8 cellular contexts compared by ENCODE assay signal in the genomic region with DNA sequence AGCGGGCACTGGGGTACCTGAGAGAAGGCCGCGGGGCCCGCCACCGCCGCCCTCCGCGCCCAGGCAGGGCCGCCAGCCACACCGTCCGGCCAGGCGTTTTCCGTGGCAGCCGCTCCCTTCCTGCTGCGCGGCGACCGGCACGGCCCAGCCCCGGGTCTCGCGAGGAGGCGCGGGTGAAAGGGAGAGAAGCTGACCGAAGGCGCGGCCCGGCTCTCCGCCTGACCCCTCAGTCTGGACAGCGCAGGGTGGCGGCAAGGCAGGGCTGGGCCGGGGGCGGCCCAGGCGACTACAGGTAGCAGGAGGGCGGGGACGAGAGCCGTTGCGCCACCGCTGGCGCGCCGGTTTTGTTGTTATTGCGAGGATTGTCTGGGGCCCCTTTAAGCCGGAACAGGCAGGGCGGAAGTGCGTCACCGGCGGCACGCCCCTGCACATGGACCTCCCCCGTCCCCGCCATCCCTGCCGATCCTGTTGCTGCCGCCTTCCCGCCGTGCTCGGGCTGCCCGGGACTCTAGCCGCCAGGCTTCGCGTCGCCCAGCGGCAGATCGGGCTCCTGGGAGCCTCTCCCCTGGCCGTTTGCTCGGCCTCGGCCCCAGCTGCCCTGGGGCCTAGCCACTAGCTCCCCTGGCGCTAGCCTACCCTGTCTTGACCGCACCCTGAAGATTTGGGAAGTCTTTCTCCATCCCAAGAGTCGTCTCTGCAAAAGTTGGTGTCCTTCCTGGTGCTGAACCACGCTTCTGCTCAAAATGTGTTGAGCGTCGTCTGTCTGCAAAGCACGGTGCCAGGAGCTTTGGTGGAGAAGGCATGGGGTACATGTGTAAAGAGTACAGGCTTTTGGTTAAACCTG. TPM values are rescaled to one million over a fixed set of nuclear protein-coding genes. Genes with fewer than 3 reads are reported as not detected.
A peak's percentile ranks its signal among the peaks of the same experiment; 100 is the strongest.
DNase-seq lines count a peak whose midpoint lies in the region; ATAC-seq and TF ChIP-seq lines count a peak whose summit lies in the region.

A gene with protein sequence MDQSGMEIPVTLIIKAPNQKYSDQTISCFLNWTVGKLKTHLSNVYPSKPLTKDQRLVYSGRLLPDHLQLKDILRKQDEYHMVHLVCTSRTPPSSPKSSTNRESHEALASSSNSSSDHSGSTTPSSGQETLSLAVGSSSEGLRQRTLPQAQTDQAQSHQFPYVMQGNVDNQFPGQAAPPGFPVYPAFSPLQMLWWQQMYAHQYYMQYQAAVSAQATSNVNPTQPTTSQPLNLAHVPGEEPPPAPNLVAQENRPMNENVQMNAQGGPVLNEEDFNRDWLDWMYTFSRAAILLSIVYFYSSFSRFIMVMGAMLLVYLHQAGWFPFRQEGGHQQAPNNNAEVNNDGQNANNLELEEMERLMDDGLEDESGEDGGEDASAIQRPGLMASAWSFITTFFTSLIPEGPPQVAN (minus strand): TSS at position 352 of the 844 bp plus-strand sequence. CDS start 805 bp downstream, outside the sequence.

- no peaks in the 10 kb centered on the region for H3K9me3 Mint-ChIP-seq in activated CD4-positive, alpha-beta T cell treated with anti-CD3 and anti-CD28 coated beads, Interleukin-2, amount 10 ng/mL, durations not matched to agents 7 days and 5 days

- CTCF ChIA-PET in activated CD4-positive, alpha-beta T cell treated with anti-CD3 and anti-CD28 coated beads, Interleukin-2, amount 10 ng/mL, durations not matched to agents 7 days and 5 days (lab: Charles Lee), result interaction anchor here (0.6 to 5.5 kb wide), 6 partner anchors 10 to 624 kb away, joined by 3 to 70 read pairs (median 5); no protein-coding TSS in a partner anchor

- H3K4me3 Mint-ChIP-seq in activated CD4-positive, alpha-beta T cell treated with anti-CD3 and anti-CD28 coated beads, Interleukin-2, amount 10 ng/mL, durations not matched to agents 7 days and 5 days, result peak within 1 kb of the TSS; percentile 83

- peak; percentile 84 for ATAC-seq in GM19372 (IDR thresholded peaks at IDR 0.05; ENCODE audit: low read depth, unreplicated experiment)
- peak; percentile 83 for ATAC-seq in HG03521 (IDR thresholded peaks at IDR 0.05; ENCODE audit: unreplicated experiment)
- ATAC-seq in left colon, result peak; percentile 93

- DNase-seq in NCI-H69 (lab: John Stamatoyannopoulos, UW), result peak; percentile 97
- DNase-seq in activated CD4-positive, alpha-beta T cell treated with anti-CD3 and anti-CD28 coated beads, Interleukin-2, amount 10 ng/mL, durations not matched to agents 7 days and 5 days, result peak; percentile 93
- DNase-seq in coronary artery (ENCODE audit: low spot score), result peak; percentile 95
- peak; percentile 94 to 96 for DNase-seq in left colon
- DNase-seq in stimulated activated CD4-positive, alpha-beta T cell treated with anti-CD3 and anti-CD28 coated beads, Interleukin-1b, Interleukin-23, amount 100 ng/mL, for 4 hours (ENCODE audit: low read depth in 2 of 2), result peak; percentile 83 to 84

- H3K36me3 Mint-ChIP-seq in activated CD4-positive, alpha-beta T cell treated with anti-CD3 and anti-CD28 coated beads, Interleukin-2, amount 10 ng/mL, durations not matched to agents 7 days and 5 days (ENCODE audit: low read depth), result peaks cover 44% of the 10 kb centered on the region

- no peak; the same call in 1 of the 2 replicates for TF ChIP-seq CTCF in C4-2B (conservative IDR thresholded peaks at IDR 0.05)
- no peak for TF ChIP-seq CTCF in coronary artery (IDR thresholded peaks at IDR 0.05)

- peak within 1 kb of the TSS; percentile 86 for H3K27ac ChIP-seq in C4-2B
- peak within 1 kb of the TSS; percentile 95 to 98 for H3K27ac ChIP-seq in coronary artery

- POLR2A ChIA-PET in activated CD4-positive, alpha-beta T cell treated with anti-CD3 and anti-CD28 coated beads, Interleukin-2, amount 10 ng/mL, durations not matched to agents 7 days and 5 days (lab: Charles Lee), result interaction anchor here (1.5 kb wide), 1 partner anchor 106 kb away, joined by 5 read pairs; a partner anchor contains a TSS

- H3K4me3 ChIP-seq in coronary artery, result peak within 1 kb of the TSS; percentile 95

- peaks cover 42% of the 10 kb centered on the region for H3K4me1 Mint-ChIP-seq in activated CD4-positive, alpha-beta T cell treated with anti-CD3 and anti-CD28 coated beads, Interleukin-2, amount 10 ng/mL, durations not matched to agents 7 days and 5 days

- intact Hi-C loops in left colon (cut with DNase I, micrococcal nuclease), result no loop called here

- peak within 1 kb of the TSS; percentile 95 for H3K27ac Mint-ChIP-seq in activated CD4-positive, alpha-beta T cell treated with anti-CD3 and anti-CD28 coated beads, Interleukin-2, amount 10 ng/mL, durations not matched to agents 7 days and 5 days

- H3K27me3 Mint-ChIP-seq in activated CD4-positive, alpha-beta T cell treated with anti-CD3 and anti-CD28 coated beads, Interleukin-2, amount 10 ng/mL, durations not matched to agents 7 days and 5 days, result no peaks in the 10 kb centered on the region

RNA-seq across cellular contexts. Expression of the gene that starts here (rescaled TPM):
- 10 to 100 TPM; 40.6 to 45.9 TPM for total RNA-seq in activated CD4-positive, alpha-beta T cell treated with anti-CD3 and anti-CD28 coated beads, Interleukin-2, amount 10 ng/mL, durations not matched to agents 7 days and 5 days
- 10 to 100 TPM; 23.2 to 30.9 TPM for total RNA-seq in left colon

Comparison
In these comparisons a context has a peak if more than half of its experiments do, and no peak if none do; other contexts are left out.
1. Peak in every context shown above with its lines: DNase-seq, ATAC-seq, H3K4me3 ChIP-seq and H3K27ac ChIP-seq.